24 cellular contexts compared by ENCODE assay signal in the genomic region with DNA sequence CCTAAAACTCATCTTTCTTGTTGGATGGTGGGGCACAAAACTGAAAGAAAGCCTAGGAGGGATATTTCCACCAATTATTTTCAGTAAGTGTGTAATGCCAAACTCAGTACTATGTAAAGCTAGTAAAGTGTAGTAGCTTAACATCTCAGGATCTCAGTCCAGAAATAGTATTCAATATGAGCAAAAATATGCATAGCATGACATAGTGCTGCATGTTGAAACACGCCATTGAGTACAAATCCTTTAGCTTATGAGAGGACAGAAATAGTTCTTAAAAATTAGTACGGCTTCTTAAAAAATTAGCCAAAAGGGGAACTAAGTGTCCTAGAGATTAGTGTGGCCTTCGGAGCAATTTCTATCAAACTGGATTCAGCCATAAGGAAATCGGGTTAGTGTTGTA.
"Had no signal": no experiment of that assay in that cellular context is flagged by ENCODE, and none has a peak within 500 bp of the region (broad histone marks: within the 10 kb centered on the region; RNA-seq: fewer than 3 reads in every experiment).

No MANE protein-coding gene starts in this region.

- H3K27me3 ChIP-seq: neutrophil, thyroid gland, upper lobe of right lung had no signal

- DNase-seq: activated B cell treated with CpG ODN at 0.5 μM for 24 hours; activated CD4-positive, alpha-beta T cell treated with anti-CD3 and anti-CD28 coated beads for 36 hours; activated CD4-positive, alpha-beta T cell treated with anti-CD3 and anti-CD28 coated beads, Interleukin-2, amount 50 U/mL, for 48 hours; activated CD8-positive, alpha-beta memory T cell treated with anti-CD3 and anti-CD28 coated beads, Interleukin-2, amount 50 U/mL, for 48 hours; activated naive CD4-positive, alpha-beta T cell treated with Interleukin-2 at 50 U/mL for 16 hours; activated naive CD8-positive, alpha-beta T cell treated with anti-CD3 and anti-CD28 coated beads, Interleukin-2, amount 10 ng/mL, durations not matched to agents 7 days and 5 days; activated T-cell treated with anti-CD3 and anti-CD28 coated beads, Interleukin-2, amount 50 U/mL, for 4 hours; amniotic stem cell; cerebellar nuclear complex; glutamatergic neuron; hippocampal formation; left ventricle myocardium inferior; right cardiac atrium; stimulated activated CD4-positive, alpha-beta T cell treated with anti-CD3 and anti-CD28 coated beads, Interleukin-12 subunit alpha, Interleukin-12 subunit beta, amount 100 ng/mL, for 4 hours; stimulated activated CD4-positive, alpha-beta T cell treated with anti-CD3 and anti-CD28 coated beads, Interleukin-4, amount 100 ng/mL, for 4 hours; stimulated activated naive CD8-positive, alpha-beta T cell treated with anti-CD3 and anti-CD28 coated beads, Interleukin-15, Interleukin-2, amounts not matched to agents 100 U/mL and 50 U/mL, for 24 hours; T-helper 1 cell; T-helper 9 cell; thyroid gland; upper lobe of right lung had no signal

- H3K27ac ChIP-seq: coronary artery, left ventricle myocardium inferior, neutrophil, parathyroid adenoma, thyroid gland, upper lobe of right lung had no signal

- H3K36me3 ChIP-seq: left ventricle myocardium inferior, neutrophil, thyroid gland, upper lobe of right lung had no signal

- H3K4me3 ChIP-seq: coronary artery, left ventricle myocardium inferior, thyroid gland, upper lobe of right lung had no signal

- H3K4me1 ChIP-seq: left ventricle myocardium inferior, parathyroid adenoma, thyroid gland, upper lobe of right lung had no signal

- FAIRE-seq: frontal cortex had no signal

- ATAC-seq: activated CD4-positive, alpha-beta T cell treated with anti-CD3 and anti-CD28 coated beads for 36 hours; activated T-cell treated with anti-CD3 and anti-CD28 coated beads, Interleukin-2, amount 50 U/mL, for 4 hours; right cardiac atrium; stimulated activated naive CD8-positive, alpha-beta T cell treated with anti-CD3 and anti-CD28 coated beads, Interleukin-15, Interleukin-2, amounts not matched to agents 100 U/mL and 50 U/mL, for 24 hours; upper lobe of right lung had no signal
